21 cellular contexts compared by ENCODE assay signal in genomic region chr21:45084121-45084520, GRCh38. TPM values are rescaled to one million over a fixed set of nuclear protein-coding genes. Genes with fewer than 3 reads are reported as not detected.
DNase-seq lines count a peak whose midpoint lies in the region; ATAC-seq and TF ChIP-seq lines count a peak whose summit lies in the region.
"Had no signal": no experiment of that assay in that cellular context is flagged by ENCODE, and none has a peak within 500 bp of the region (broad histone marks: within the 10 kb centered on the region; RNA-seq: fewer than 3 reads in every experiment).

No MANE protein-coding gene starts in this region.

- no peak for TF ChIP-seq CTCF in CD14-positive monocyte (IDR thresholded peaks at IDR 0.05)

- no peak for DNase-seq in activated naive CD4-positive, alpha-beta T cell treated with anti-CD3 and anti-CD28 coated beads, Interleukin-2, amount 10 ng/mL, durations not matched to agents 7 days and 5 days
- DNase-seq in activated naive CD4-positive, alpha-beta T cell treated with Interleukin-2 at 50 U/mL for 16 hours = no peak
- DNase-seq in T-cell (no peak), DMS79 treated with DMSO at 0.1 percent for 48 hours (lab: John Stamatoyannopoulos, UW) (no peak), aorta (no peak), CD14-positive monocyte (ENCODE audit: low spot score) (no peak)
- no peak for DNase-seq in activated naive CD8-positive, alpha-beta T cell treated with anti-CD3 and anti-CD28 coated beads for 36 hours
- no peak for DNase-seq in stimulated activated naive B cell treated with anti-CD40 and anti-IgM and Interleukin-4, amounts not matched to agents 10 μg/mL and 1 μg/mL and 100 μg/mL, for 72 hours
- DNase-seq: DMS53; effector memory CD4-positive, alpha-beta T cell; gastrocnemius medialis; hypothalamus; NCI-H1436; NCI-H524 had no signal

- H3K36me3 Mint-ChIP-seq in activated naive CD4-positive, alpha-beta T cell treated with anti-CD3 and anti-CD28 coated beads, Interleukin-2, amount 10 ng/mL, durations not matched to agents 7 days and 5 days = peaks cover 31% of the 10 kb centered on the region
- peaks cover 7% of the 10 kb centered on the region for H3K36me3 Mint-ChIP-seq in T-cell
- H3K36me3 Mint-ChIP-seq in activated naive CD8-positive, alpha-beta T cell treated with anti-CD3 and anti-CD28 coated beads for 36 hours = peaks cover 62% of the 10 kb centered on the region
- peaks cover 27 to 60% of the 10 kb centered on the region in 2 donors for H3K36me3 Mint-ChIP-seq in stimulated activated naive B cell treated with anti-CD40 and anti-IgM and Interleukin-4, amounts not matched to agents 10 μg/mL and 1 μg/mL and 100 μg/mL, for 72 hours
- no peaks in the 10 kb centered on the region for H3K36me3 Mint-ChIP-seq in CD14-positive monocyte
- H3K36me3 Mint-ChIP-seq: WTC11 had no signal

- H3K27me3 ChIP-seq in aorta (ENCODE audit: control insufficient read depth in 1 of 2, insufficient read depth in 2 of 2, low read length in 1 of 2) = no peaks in the 10 kb centered on the region
- H3K27me3 ChIP-seq: gastrocnemius medialis, SJSA1 had no signal

- CTCF ChIA-PET in activated naive CD4-positive, alpha-beta T cell treated with anti-CD3 and anti-CD28 coated beads, Interleukin-2, amount 10 ng/mL, durations not matched to agents 7 days and 5 days (lab: Charles Lee) = no interaction called here
- CTCF ChIA-PET in T-cell (lab: Charles Lee) = no interaction called here

- H3K4me3 ChIP-seq in aorta (ENCODE audit: low read length in 2 of 2) = no peak overlapping the region
- H3K4me3 ChIP-seq: gastrocnemius medialis, prostate gland, SJSA1, thoracic aorta had no signal

- no peaks in the 10 kb centered on the region for H3K9me3 Mint-ChIP-seq in activated naive CD4-positive, alpha-beta T cell treated with anti-CD3 and anti-CD28 coated beads, Interleukin-2, amount 10 ng/mL, durations not matched to agents 7 days and 5 days
- no peaks in the 10 kb centered on the region for H3K9me3 Mint-ChIP-seq in T-cell
- peaks cover 3% of the 10 kb centered on the region for H3K9me3 Mint-ChIP-seq in activated naive CD8-positive, alpha-beta T cell treated with anti-CD3 and anti-CD28 coated beads for 36 hours
- no peaks in the 10 kb centered on the region for H3K9me3 Mint-ChIP-seq in stimulated activated naive B cell treated with anti-CD40 and anti-IgM and Interleukin-4, amounts not matched to agents 10 μg/mL and 1 μg/mL and 100 μg/mL, for 72 hours
- peaks cover 0 to 2% (median 0%) of the 10 kb centered on the region in 7 donors for H3K9me3 Mint-ChIP-seq in CD14-positive monocyte
- H3K9me3 Mint-ChIP-seq: brain, IgD-negative memory B cell, WTC11 had no signal

- no peak overlapping the region for H3K27ac ChIP-seq in aorta (ENCODE audit: low read depth in 1 of 2, low read length in 2 of 2)
- H3K27ac ChIP-seq: gastrocnemius medialis, prostate gland, SJSA1, thoracic aorta had no signal

- H3K4me1 ChIP-seq in aorta (ENCODE audit: control insufficient read depth in 1 of 2, insufficient read depth in 2 of 2, low read length in 2 of 2) = peaks cover 2 to 7% of the 10 kb centered on the region in 2 donors

- no peaks in the 10 kb centered on the region for H3K9me3 ChIP-seq in aorta (ENCODE audit: control insufficient read depth, low read length)
- H3K9me3 ChIP-seq: gastrocnemius medialis, prostate gland, SJSA1, thoracic aorta had no signal

- WGBS in aorta, 2 donors = 39 to 50% methylated on average over 7 of the region's 7 CpGs

- H3K36me3 ChIP-seq in aorta (ENCODE audit: control insufficient read depth in 1 of 2, insufficient read depth in 2 of 2, low read length in 1 of 2) = peaks cover 3 to 8% of the 10 kb centered on the region in 2 donors
- H3K36me3 ChIP-seq: prostate gland had no signal

- peaks cover 100% of the 10 kb centered on the region for H3K4me1 Mint-ChIP-seq in activated naive CD4-positive, alpha-beta T cell treated with anti-CD3 and anti-CD28 coated beads, Interleukin-2, amount 10 ng/mL, durations not matched to agents 7 days and 5 days
- peaks cover 93 to 99% (median 99%) of the 10 kb centered on the region in 3 donors for H3K4me1 Mint-ChIP-seq in T-cell
- H3K4me1 Mint-ChIP-seq in activated naive CD8-positive, alpha-beta T cell treated with anti-CD3 and anti-CD28 coated beads for 36 hours = peaks cover 97% of the 10 kb centered on the region
- H3K4me1 Mint-ChIP-seq in stimulated activated naive B cell treated with anti-CD40 and anti-IgM and Interleukin-4, amounts not matched to agents 10 μg/mL and 1 μg/mL and 100 μg/mL, for 72 hours = peaks cover 67 to 90% of the 10 kb centered on the region in 2 donors
- peaks cover 27% of the 10 kb centered on the region for H3K4me1 Mint-ChIP-seq in CD14-positive monocyte

- H3K27ac Mint-ChIP-seq in activated naive CD4-positive, alpha-beta T cell treated with anti-CD3 and anti-CD28 coated beads, Interleukin-2, amount 10 ng/mL, durations not matched to agents 7 days and 5 days = peak overlapping the region; percentile 69
- peak overlapping the region; percentile 91 to 96 for H3K27ac Mint-ChIP-seq in T-cell
- H3K27ac Mint-ChIP-seq in activated naive CD8-positive, alpha-beta T cell treated with anti-CD3 and anti-CD28 coated beads for 36 hours = peak overlapping the region; percentile 81
- H3K27ac Mint-ChIP-seq in stimulated activated naive B cell treated with anti-CD40 and anti-IgM and Interleukin-4, amounts not matched to agents 10 μg/mL and 1 μg/mL and 100 μg/mL, for 72 hours = peak overlapping the region; percentile 5
- H3K27ac Mint-ChIP-seq in CD14-positive monocyte = peak overlapping the region in 1 of 7 donors; percentile 33
- H3K27ac Mint-ChIP-seq: IgD-negative memory B cell, WTC11 had no signal

- no peak for ATAC-seq in T-cell (replicated peaks in 1 of 4)
- ATAC-seq in stimulated activated naive B cell treated with anti-CD40 and anti-IgM and Interleukin-4, amounts not matched to agents 10 μg/mL and 1 μg/mL and 100 μg/mL, for 72 hours (replicated peaks) = no peak
- no peak for ATAC-seq in aorta (ENCODE audit: low FRiP score)
- ATAC-seq: esophagus mucosa, gastrocnemius medialis, WTC11 had no signal

- POLR2A ChIA-PET in T-cell (lab: Charles Lee) = no interaction called here

- H3K4me3 Mint-ChIP-seq in activated naive CD4-positive, alpha-beta T cell treated with anti-CD3 and anti-CD28 coated beads, Interleukin-2, amount 10 ng/mL, durations not matched to agents 7 days and 5 days = no peak overlapping the region
- H3K4me3 Mint-ChIP-seq in T-cell = peak overlapping the region in 1 of 3 donors; percentile 52
- H3K4me3 Mint-ChIP-seq in activated naive CD8-positive, alpha-beta T cell treated with anti-CD3 and anti-CD28 coated beads for 36 hours = no peak overlapping the region
- peak overlapping the region in 1 of 2 donors; percentile 15 for H3K4me3 Mint-ChIP-seq in stimulated activated naive B cell treated with anti-CD40 and anti-IgM and Interleukin-4, amounts not matched to agents 10 μg/mL and 1 μg/mL and 100 μg/mL, for 72 hours
- no peak overlapping the region for H3K4me3 Mint-ChIP-seq in CD14-positive monocyte
- H3K4me3 Mint-ChIP-seq: brain, IgD-negative memory B cell, WTC11 had no signal

- intact Hi-C loops in aorta (cut with DNase I) (no loop called here), CD14-positive monocyte (cut with micrococcal nuclease) (loop anchor here in 1 of 2 donors (10.0 kb wide), 1 partner anchor 269 kb away; the partner anchor contains the start of gene SUMO3)

- H3K27me3 Mint-ChIP-seq in activated naive CD4-positive, alpha-beta T cell treated with anti-CD3 and anti-CD28 coated beads, Interleukin-2, amount 10 ng/mL, durations not matched to agents 7 days and 5 days = no peaks in the 10 kb centered on the region
- H3K27me3 Mint-ChIP-seq in T-cell (no peaks in the 10 kb centered on the region), CD14-positive monocyte (ENCODE audit: low read depth in 3 of 3) (peaks cover 1 to 11% (median 4%) of the 10 kb centered on the region in 3 donors)
- no peaks in the 10 kb centered on the region for H3K27me3 Mint-ChIP-seq in activated naive CD8-positive, alpha-beta T cell treated with anti-CD3 and anti-CD28 coated beads for 36 hours
- H3K27me3 Mint-ChIP-seq in stimulated activated naive B cell treated with anti-CD40 and anti-IgM and Interleukin-4, amounts not matched to agents 10 μg/mL and 1 μg/mL and 100 μg/mL, for 72 hours = no peaks in the 10 kb centered on the region
- H3K27me3 Mint-ChIP-seq: IgD-negative memory B cell had no signal

RNA-seq across cellular contexts. Expression of gene ADARB1, which starts 9.7 kb away (rescaled TPM):
- total RNA-seq in T-cell (10 to 100 TPM; 39.7 to 50.3 (median 44.5) TPM), aorta (100 to 1,000 TPM in 1 of 2 donors, 10 to 100 TPM in 1; 87.9 to 224 TPM)
- 10 to 100 TPM; 39.6 to 41.9 TPM for total RNA-seq in activated naive CD8-positive, alpha-beta T cell treated with anti-CD3 and anti-CD28 coated beads for 36 hours
- polyA plus RNA-seq in aorta (10 to 100 TPM; 54.7 to 93.3 TPM), CD14-positive monocyte (1 to 10 TPM in 1 of 2 donors, under 1 TPM in 1; 0.40 to 1.0 TPM)
